18 cellular contexts compared by ENCODE assay signal in genomic region chr4:10741221-10741620, GRCh38. TPM values are rescaled to one million over a fixed set of nuclear protein-coding genes. Genes with fewer than 3 reads are reported as not detected.
DNase-seq lines count a peak whose midpoint lies in the region; ATAC-seq, FAIRE-seq and TF ChIP-seq lines count a peak whose summit lies in the region.
"Had no signal": no experiment of that assay in that cellular context is flagged by ENCODE, and none has a peak within 500 bp of the region (broad histone marks: within the 10 kb centered on the region; RNA-seq: fewer than 3 reads in every experiment).

No MANE protein-coding gene starts in this region.

- H3K9me3 ChIP-seq in IMR-90 (ENCODE audit: control insufficient read depth, insufficient read depth, low read length) (no peaks in the 10 kb centered on the region), astrocyte (ENCODE audit: insufficient read depth, low read depth, low read length) (no peaks in the 10 kb centered on the region), trophoblast cell (ENCODE audit: insufficient read depth, low read depth, low read length) (no peaks in the 10 kb centered on the region), suprapubic skin (no peaks in the 10 kb centered on the region)
- H3K9me3 ChIP-seq: Caco-2 had no signal

- TF ChIP-seq CTCF in IMR-90 (conservative IDR thresholded peaks at IDR 0.05; ENCODE audit: low read depth, low read length) = no peak
- TF ChIP-seq CTCF in astrocyte (IDR thresholded peaks at IDR 0.05; ENCODE audit: insufficient read depth, low read depth, low read length) = no peak
- no peak for TF ChIP-seq CTCF in suprapubic skin (IDR thresholded peaks at IDR 0.05)

- no peak overlapping the region for H3K27ac ChIP-seq in IMR-90 (ENCODE audit: insufficient read depth, low read length)
- H3K27ac ChIP-seq in astrocyte (ENCODE audit: low read depth, low read length) = no peak overlapping the region
- no peak overlapping the region for H3K27ac ChIP-seq in trophoblast cell (ENCODE audit: low read depth, low read length)
- no peak overlapping the region for H3K27ac ChIP-seq in suprapubic skin
- H3K27ac ChIP-seq: C4-2B had no signal

- H3K27me3 ChIP-seq in IMR-90 (ENCODE audit: control insufficient read depth, insufficient read depth, low read length) (no peaks in the 10 kb centered on the region; the same call in 1 of the 2 replicates), astrocyte (ENCODE audit: insufficient read depth, low read length) (no peaks in the 10 kb centered on the region), trophoblast cell (ENCODE audit: insufficient read depth, low read length) (no peaks in the 10 kb centered on the region), suprapubic skin (no peaks in the 10 kb centered on the region)

- H3K4me2 ChIP-seq in IMR-90 (ENCODE audit: low read depth, low read length) (no peak overlapping the region), astrocyte (ENCODE audit: low read length) (peak overlapping the region; percentile 20), trophoblast cell (ENCODE audit: low read length) (no peak overlapping the region)
- H3K4me2 ChIP-seq: GM23338 had no signal

- H3K18ac ChIP-seq in IMR-90 (ENCODE audit: low read depth, low read length) = no peak overlapping the region
- H3K18ac ChIP-seq in trophoblast cell (ENCODE audit: low read length) = no peak overlapping the region

- H3K56ac ChIP-seq in IMR-90 (ENCODE audit: extremely low read depth, insufficient read depth, low read length) = no peak overlapping the region

- no peak overlapping the region for H4K5ac ChIP-seq in IMR-90 (ENCODE audit: low read depth, low read length)

- DNase-seq in GM12892 (ENCODE audit: insufficient read length) = no peak
- DNase-seq in IMR-90 = peak; percentile 17
- no peak for DNase-seq in astrocyte (ENCODE audit: low read depth)
- DNase-seq in trophoblast cell = peak; percentile 18 to 55
- no peak for DNase-seq in SHP77 (lab: John Stamatoyannopoulos, UW)
- DNase-seq in activated naive CD4-positive, alpha-beta T cell treated with anti-CD3 and anti-CD28 coated beads, Interleukin-2, amount 50 U/mL, for 72 hours (ENCODE audit: low spot score in 2 of 2) = no peak
- DNase-seq in suprapubic skin (ENCODE audit: low spot score in 2 of 2) = no peak
- DNase-seq: ACHN; Caco-2; CD4-positive, alpha-beta T cell had no signal

- H3K9me1 ChIP-seq in IMR-90 (ENCODE audit: insufficient read depth, low read length) = no peaks in the 10 kb centered on the region

- H4K12ac ChIP-seq in trophoblast cell (ENCODE audit: low read depth, low read length) = no peak overlapping the region

- H3K9ac ChIP-seq in IMR-90 (ENCODE audit: low read depth, low read length) (no peak overlapping the region), astrocyte (ENCODE audit: low read length) (no peak overlapping the region), trophoblast cell (ENCODE audit: low read length) (no peak overlapping the region)

- H2BK12ac ChIP-seq in trophoblast cell (ENCODE audit: low read length) = no peak overlapping the region

- H4K91ac ChIP-seq in IMR-90 (ENCODE audit: insufficient read depth, low read depth, low read length) (no peak overlapping the region), trophoblast cell (ENCODE audit: low read depth, low read length) (no peak overlapping the region)

- H2AK9ac ChIP-seq in IMR-90 (replicated peaks; ENCODE audit: low read depth, low read length, poor library complexity) = no peak overlapping the region

- H3K79me2 ChIP-seq in astrocyte (ENCODE audit: insufficient read depth, low read length) = no peaks in the 10 kb centered on the region
- no peaks in the 10 kb centered on the region for H3K79me2 ChIP-seq in trophoblast cell (ENCODE audit: control insufficient read depth, insufficient read depth, low read length, poor library complexity)

- dilution Hi-C loops in IMR-90 (cut with HindIII; ENCODE audit: low sequenced_read_pairs, unreplicated experiment) = no loop called here

- TF ChIP-seq POLR2A in GM12892 (IDR thresholded peaks at IDR 0.05; ENCODE audit: low read depth, low read length) = no peak
- TF ChIP-seq POLR2A in IMR-90 (IDR thresholded peaks at IDR 0.05; ENCODE audit: low read depth, low read length) = no peak
- no peak for TF ChIP-seq POLR2A in suprapubic skin (IDR thresholded peaks at IDR 0.05)

- H4K8ac ChIP-seq in IMR-90 (ENCODE audit: low read depth in 2 of 2, low read length in 2 of 2) (no peak overlapping the region), trophoblast cell (ENCODE audit: low read depth, low read length) (no peak overlapping the region)

- intact Hi-C loops in IMR-90 (cut with micrococcal nuclease) = no loop called here

- H3K27me3 Mint-ChIP-seq in astrocyte (ENCODE audit: low read depth, unreplicated experiment) = no peaks in the 10 kb centered on the region
- H3K27me3 Mint-ChIP-seq: CD4-positive, alpha-beta T cell had no signal

- no peak for ATAC-seq in IMR-90 (ENCODE audit: low read depth)
- no peak for ATAC-seq in activated naive CD4-positive, alpha-beta T cell treated with anti-CD3 and anti-CD28 coated beads, Interleukin-2, amount 50 U/mL, for 72 hours
- ATAC-seq: GM23338 had no signal

- WGBS in IMR-90 (ENCODE audit: extremely low coverage in 2 of 2, insufficient read length in 1 of 2), 2 experiments = no CpG with 5 or more reads among the region's 3 CpGs
- WGBS in trophoblast cell (ENCODE audit: extremely low coverage, insufficient coverage, insufficient read length) = no CpG with 5 or more reads among the region's 3 CpGs
- 75% methylated on average over 3 of the region's 3 CpGs for WGBS in suprapubic skin

- H3K27ac Mint-ChIP-seq in astrocyte (ENCODE audit: unreplicated experiment) = no peak overlapping the region
- no peak overlapping the region for H3K27ac Mint-ChIP-seq in activated naive CD4-positive, alpha-beta T cell treated with anti-CD3 and anti-CD28 coated beads, Interleukin-2, amount 50 U/mL, for 72 hours
- H3K27ac Mint-ChIP-seq: CD4-positive, alpha-beta T cell; GM23338 had no signal

- FAIRE-seq in GM12892 (lab: Jason Lieb, UNC) (peak; percentile 5), astrocyte (lab: Jason Lieb, UNC) (no peak)
- FAIRE-seq: A204.1, D721Med, G401.6, H54 had no signal

- H3K14ac ChIP-seq in IMR-90 (replicated peaks; ENCODE audit: low read depth, low read length) (no peak overlapping the region), trophoblast cell (ENCODE audit: low read length) (no peak overlapping the region)

- H2AK5ac ChIP-seq in IMR-90 (ENCODE audit: low read depth, low read length) (no peak overlapping the region), trophoblast cell (ENCODE audit: low read length) (no peak overlapping the region)

- H3K36me3 ChIP-seq in IMR-90 (ENCODE audit: control insufficient read depth, insufficient read depth, low read length) = no peaks in the 10 kb centered on the region
- H3K36me3 ChIP-seq in astrocyte (ENCODE audit: insufficient read depth, low read length) = no peaks in the 10 kb centered on the region
- no peaks in the 10 kb centered on the region for H3K36me3 ChIP-seq in trophoblast cell (ENCODE audit: control insufficient read depth in 1 of 2, insufficient read depth in 2 of 2, low read length in 2 of 2)
- no peaks in the 10 kb centered on the region for H3K36me3 ChIP-seq in suprapubic skin

- H3K9me3 Mint-ChIP-seq in astrocyte (ENCODE audit: unreplicated experiment) = no peaks in the 10 kb centered on the region
- peaks cover 0 to 2% of the 10 kb centered on the region in 2 donors for H3K9me3 Mint-ChIP-seq in activated naive CD4-positive, alpha-beta T cell treated with anti-CD3 and anti-CD28 coated beads, Interleukin-2, amount 50 U/mL, for 72 hours
- H3K9me3 Mint-ChIP-seq: CD4-positive, alpha-beta T cell; GM23338 had no signal

- CTCF ChIA-PET in IMR-90 (lab: Yijun Ruan, JAX) = no interaction called here

- H2AFZ ChIP-seq in IMR-90 (replicated peaks; ENCODE audit: low read length, poor library complexity) (no peak overlapping the region), astrocyte (ENCODE audit: low read depth, low read length) (no peak overlapping the region), trophoblast cell (ENCODE audit: insufficient read depth, low read length, poor library complexity) (no peak overlapping the region)
- H2AFZ ChIP-seq: GM23338 had no signal

- H2BK20ac ChIP-seq in IMR-90 (ENCODE audit: low read depth, low read length) = no peak overlapping the region

- H4K20me1 ChIP-seq in IMR-90 (ENCODE audit: insufficient read depth, low read length) = no peaks in the 10 kb centered on the region
- no peaks in the 10 kb centered on the region for H4K20me1 ChIP-seq in astrocyte (ENCODE audit: insufficient read depth, low read length)

- H3K4me1 ChIP-seq in IMR-90 (ENCODE audit: control insufficient read depth, insufficient read depth, low read length) (peaks cover 4% of the 10 kb centered on the region; the same call in 1 of the 2 replicates), astrocyte (ENCODE audit: insufficient read depth, low read length) (peaks cover 22% of the 10 kb centered on the region), trophoblast cell (ENCODE audit: control insufficient read depth in 1 of 2, insufficient read depth in 2 of 2, low read length in 2 of 2) (no peaks in the 10 kb centered on the region), suprapubic skin (no peaks in the 10 kb centered on the region)
- H3K4me1 ChIP-seq: Caco-2 had no signal

- H2BK5ac ChIP-seq in IMR-90 (ENCODE audit: low read depth, low read length, poor library complexity, severe bottlenecking) (no peak overlapping the region), trophoblast cell (ENCODE audit: low read depth, low read length, poor library complexity) (no peak overlapping the region)

- H3K4me3 Mint-ChIP-seq in astrocyte (ENCODE audit: unreplicated experiment) = no peak overlapping the region
- H3K4me3 Mint-ChIP-seq: CD4-positive, alpha-beta T cell; GM23338 had no signal

- no peak overlapping the region for H3K4me3 ChIP-seq in IMR-90 (ENCODE audit: insufficient read depth, low read depth, low read length)
- no peak overlapping the region for H3K4me3 ChIP-seq in astrocyte (ENCODE audit: insufficient read depth, low read depth, low read length)
- H3K4me3 ChIP-seq in trophoblast cell (ENCODE audit: low read depth, low read length) = no peak overlapping the region
- no peak overlapping the region for H3K4me3 ChIP-seq in suprapubic skin
- H3K4me3 ChIP-seq: GM23338 had no signal

- POLR2A ChIA-PET in IMR-90 (lab: Charles Lee; ENCODE audit: unreplicated experiment) = no interaction called here

- no peaks in the 10 kb centered on the region for H3K36me3 Mint-ChIP-seq in astrocyte (ENCODE audit: low read depth, unreplicated experiment)
- peaks cover 0 to 5% of the 10 kb centered on the region in 2 donors for H3K36me3 Mint-ChIP-seq in activated naive CD4-positive, alpha-beta T cell treated with anti-CD3 and anti-CD28 coated beads, Interleukin-2, amount 50 U/mL, for 72 hours

- TF ChIP-seq EP300 in suprapubic skin (IDR thresholded peaks at IDR 0.05) = no peak

- no peak for TF ChIP-seq RAD21 in IMR-90 (IDR thresholded peaks at IDR 0.05; ENCODE audit: low read length)

- BruUV-seq in IMR-90 (replicated peaks; lab: Mats Ljungman, UMichigan) = no TSS peak

- in situ Hi-C loops in IMR-90 (cut with MboI; ENCODE audit: low sequenced_read_pairs) = no loop called here

- no peaks in the 10 kb centered on the region for H3K79me1 ChIP-seq in IMR-90 (ENCODE audit: low read depth in 1 of 2, low read length in 2 of 2)
- no peaks in the 10 kb centered on the region for H3K79me1 ChIP-seq in trophoblast cell (ENCODE audit: low read length)

- H3K4me1 Mint-ChIP-seq in astrocyte (ENCODE audit: low read depth, unreplicated experiment) = peaks cover 3% of the 10 kb centered on the region

- H3K4ac ChIP-seq in IMR-90 (ENCODE audit: low read depth, low read length) (no peak overlapping the region), trophoblast cell (ENCODE audit: low read depth, low read length) (no peak overlapping the region)

- H2BK15ac ChIP-seq in IMR-90 (ENCODE audit: low read depth, low read length) = no peak overlapping the region

- H2BK120ac ChIP-seq in IMR-90 (ENCODE audit: low read depth, low read length) (no peak overlapping the region), trophoblast cell (ENCODE audit: insufficient read depth, low read length, poor library complexity) (no peak overlapping the region)

- H3K23ac ChIP-seq in IMR-90 (ENCODE audit: low read depth, low read length) (no peak overlapping the region), trophoblast cell (ENCODE audit: low read length) (no peak overlapping the region)

RNA-seq across cellular contexts. Expression of gene CLNK, which starts 56.7 kb away (rescaled TPM):
- 5.8 TPM for polyA plus RNA-seq in GM12892 (2012; ENCODE audit: missing spikeins)
- not detected in 2 replicates for total RNA-seq in IMR-90 (2012; rRNA removed)
- polyA plus RNA-seq in IMR-90 (2012; rRNA removed) = not detected in 2 replicates
- polyA plus RNA-seq in IMR-90 (2012; cell fraction: cytosol; rRNA removed) = not detected in 2 replicates
- not detected in 2 replicates for polyA plus RNA-seq in IMR-90 (2012; cell fraction: nucleus; rRNA removed; ENCODE audit: low replicate concordance)
- total RNA-seq in astrocyte = not detected in 2 replicates
- polyA plus RNA-seq in trophoblast cell (2013) = 0.03 TPM in 2 replicates
- total RNA-seq in activated naive CD4-positive, alpha-beta T cell treated with anti-CD3 and anti-CD28 coated beads, Interleukin-2, amount 50 U/mL, for 72 hours = under 1 TPM in 1 of 2 donors, not detected in 1; 0.39 TPM
- under 1 TPM in 3 of 4 donors, not detected in 1; 0.11 to 0.64 (median 0.52) TPM for total RNA-seq in suprapubic skin
- total RNA-seq: Caco-2, GM23338, HT-29 had no signal
- polyA plus RNA-seq: BJ, GM23338 had no signal

Comparison
In these comparisons a context has a peak if more than half of its experiments do, and no peak if none do; other contexts are left out.
1. DNase-seq: peak in IMR-90 (single experiment) and trophoblast cell (2 of 2); none in GM12892 (single experiment), astrocyte (single experiment), SHP77 (0 of 2), activated naive CD4-positive, alpha-beta T cell treated with anti-CD3 and anti-CD28 coated beads, Interleukin-2, amount 50 U/mL, for 72 hours (0 of 2) and suprapubic skin (0 of 2).